17 cellular contexts compared by ENCODE assay signal in genomic region chr20:4853004-4853403, GRCh38. TPM values are rescaled to one million over a fixed set of nuclear protein-coding genes. Genes with fewer than 3 reads are reported as not detected.
DNase-seq lines count a peak whose midpoint lies in the region; ATAC-seq and TF ChIP-seq lines count a peak whose summit lies in the region.
"Had no signal": no experiment of that assay in that cellular context is flagged by ENCODE, and none has a peak within 500 bp of the region (broad histone marks: within the 10 kb centered on the region; RNA-seq: fewer than 3 reads in every experiment).

No MANE protein-coding gene starts in this region.

- TF ChIP-seq CTCF in CD14-positive monocyte (IDR thresholded peaks at IDR 0.05) (no peak), osteocyte (IDR thresholded peaks at IDR 0.05) (no peak), GM20000 (IDR thresholded peaks at IDR 0.05; ENCODE audit: extremely low read depth, missing control alignments) (no peak)

- peak overlapping the region in 4 of 7 donors; percentile 43 to 85 (median 66) for H3K27ac Mint-ChIP-seq in CD14-positive monocyte
- no peak overlapping the region for H3K27ac Mint-ChIP-seq in osteocyte (ENCODE audit: unreplicated experiment)
- H3K27ac Mint-ChIP-seq in T-helper 2 cell treated with Interferon-gamma antibody and Interleukin-4, amounts not matched to agents 5 μg/mL and 100 μg/mL, for 36 hours, result no peak overlapping the region
- H3K27ac Mint-ChIP-seq: B cell; CD4-positive, alpha-beta T cell; HFFc6 had no signal

- H3K27me3 Mint-ChIP-seq in CD14-positive monocyte (ENCODE audit: low read depth in 3 of 3), result peaks cover 0 to 5% (median 0%) of the 10 kb centered on the region in 3 donors
- no peaks in the 10 kb centered on the region for H3K27me3 Mint-ChIP-seq in osteocyte (ENCODE audit: unreplicated experiment)
- H3K27me3 Mint-ChIP-seq in T-helper 2 cell treated with Interferon-gamma antibody and Interleukin-4, amounts not matched to agents 5 μg/mL and 100 μg/mL, for 36 hours (ENCODE audit: low read depth), result no peaks in the 10 kb centered on the region
- H3K27me3 Mint-ChIP-seq: B cell; CD4-positive, alpha-beta T cell; CD8-positive, alpha-beta memory T cell had no signal

- ATAC-seq in esophagus mucosa, result peak; percentile 39

- intact Hi-C loops in CD14-positive monocyte (cut with micrococcal nuclease), result no loop called here

- peak; percentile 13 for DNase-seq in activated CD8-positive, alpha-beta memory T cell treated with anti-CD3 and anti-CD28 coated beads for 24 hours
- DNase-seq in activated CD8-positive, alpha-beta memory T cell treated with anti-CD3 and anti-CD28 coated beads, Interleukin-2, amount 50 U/mL, for 4 hours, result no peak
- DNase-seq in CD14-positive monocyte (ENCODE audit: low spot score) (no peak), osteocyte (ENCODE audit: extremely low spot score, unreplicated experiment) (peak; percentile 78), GM20000 (ENCODE audit: low spot score) (no peak)
- no peak for DNase-seq in activated CD4-positive, alpha-beta T cell treated with anti-CD3 and anti-CD28 coated beads, Interleukin-2, amount 50 U/mL, for 1 hour
- DNase-seq in T-helper 2 cell treated with Interferon-gamma antibody and Interleukin-4, amounts not matched to agents 5 μg/mL and 100 μg/mL, for 36 hours (ENCODE audit: low spot score), result no peak
- DNase-seq: CD4-positive, alpha-beta T cell; CD8-positive, alpha-beta memory T cell; DMS 273 treated with DMSO at 0.1 percent for 48 hours; DMS79; EL; GDM1; GOT3; HFFc6 had no signal

- H3K36me3 Mint-ChIP-seq in CD14-positive monocyte, result peaks cover 52 to 54% of the 10 kb centered on the region in 2 donors
- H3K36me3 Mint-ChIP-seq in osteocyte (ENCODE audit: unreplicated experiment), result peaks cover 23% of the 10 kb centered on the region
- peaks cover 10% of the 10 kb centered on the region for H3K36me3 Mint-ChIP-seq in T-helper 2 cell treated with Interferon-gamma antibody and Interleukin-4, amounts not matched to agents 5 μg/mL and 100 μg/mL, for 36 hours (ENCODE audit: low read depth)

- H3K4me1 Mint-ChIP-seq in CD14-positive monocyte, result peaks cover 27% of the 10 kb centered on the region
- H3K4me1 Mint-ChIP-seq in osteocyte (ENCODE audit: unreplicated experiment), result no peaks in the 10 kb centered on the region
- H3K4me1 Mint-ChIP-seq in T-helper 2 cell treated with Interferon-gamma antibody and Interleukin-4, amounts not matched to agents 5 μg/mL and 100 μg/mL, for 36 hours (ENCODE audit: low read depth), result no peaks in the 10 kb centered on the region
- H3K4me1 Mint-ChIP-seq: B cell; CD8-positive, alpha-beta memory T cell had no signal

- H3K9me3 Mint-ChIP-seq in CD14-positive monocyte (no peaks in the 10 kb centered on the region), osteocyte (ENCODE audit: unreplicated experiment) (no peaks in the 10 kb centered on the region)
- H3K9me3 Mint-ChIP-seq in T-helper 2 cell treated with Interferon-gamma antibody and Interleukin-4, amounts not matched to agents 5 μg/mL and 100 μg/mL, for 36 hours, result no peaks in the 10 kb centered on the region
- H3K9me3 Mint-ChIP-seq: CD4-positive, alpha-beta T cell; CD8-positive, alpha-beta memory T cell; HFFc6 had no signal

- H3K4me3 Mint-ChIP-seq in CD14-positive monocyte (no peak overlapping the region), osteocyte (ENCODE audit: unreplicated experiment) (no peak overlapping the region)
- H3K4me3 Mint-ChIP-seq in T-helper 2 cell treated with Interferon-gamma antibody and Interleukin-4, amounts not matched to agents 5 μg/mL and 100 μg/mL, for 36 hours, result no peak overlapping the region
- H3K4me3 Mint-ChIP-seq: B cell; CD4-positive, alpha-beta T cell; CD8-positive, alpha-beta memory T cell; HFFc6 had no signal

RNA-seq across cellular contexts. Expression of gene RASSF2, which starts 29.6 kb away (rescaled TPM):
- polyA plus RNA-seq in CD14-positive monocyte, result 100 to 1,000 TPM; 167 to 214 TPM
- total RNA-seq in esophagus mucosa (1.6 TPM), osteocyte (1.3 and 1.5 TPM in 2 replicates)

Comparison
In these comparisons a context has a peak if more than half of its experiments do, and no peak if none do; other contexts are left out.
1. DNase-seq: peak in activated CD8-positive, alpha-beta memory T cell treated with anti-CD3 and anti-CD28 coated beads for 24 hours (single experiment) and osteocyte (single experiment); none in activated CD8-positive, alpha-beta memory T cell treated with anti-CD3 and anti-CD28 coated beads, Interleukin-2, amount 50 U/mL, for 4 hours (single experiment), CD14-positive monocyte (single experiment), GM20000 (single experiment), activated CD4-positive, alpha-beta T cell treated with anti-CD3 and anti-CD28 coated beads, Interleukin-2, amount 50 U/mL, for 1 hour (single experiment) and T-helper 2 cell treated with Interferon-gamma antibody and Interleukin-4, amounts not matched to agents 5 μg/mL and 100 μg/mL, for 36 hours (single experiment).
2. H3K27ac Mint-ChIP-seq: peak in CD14-positive monocyte (4 of 7); none in osteocyte (single experiment) and T-helper 2 cell treated with Interferon-gamma antibody and Interleukin-4, amounts not matched to agents 5 μg/mL and 100 μg/mL, for 36 hours (single experiment).